11 cellular contexts compared by ENCODE assay signal in the genomic region with DNA sequence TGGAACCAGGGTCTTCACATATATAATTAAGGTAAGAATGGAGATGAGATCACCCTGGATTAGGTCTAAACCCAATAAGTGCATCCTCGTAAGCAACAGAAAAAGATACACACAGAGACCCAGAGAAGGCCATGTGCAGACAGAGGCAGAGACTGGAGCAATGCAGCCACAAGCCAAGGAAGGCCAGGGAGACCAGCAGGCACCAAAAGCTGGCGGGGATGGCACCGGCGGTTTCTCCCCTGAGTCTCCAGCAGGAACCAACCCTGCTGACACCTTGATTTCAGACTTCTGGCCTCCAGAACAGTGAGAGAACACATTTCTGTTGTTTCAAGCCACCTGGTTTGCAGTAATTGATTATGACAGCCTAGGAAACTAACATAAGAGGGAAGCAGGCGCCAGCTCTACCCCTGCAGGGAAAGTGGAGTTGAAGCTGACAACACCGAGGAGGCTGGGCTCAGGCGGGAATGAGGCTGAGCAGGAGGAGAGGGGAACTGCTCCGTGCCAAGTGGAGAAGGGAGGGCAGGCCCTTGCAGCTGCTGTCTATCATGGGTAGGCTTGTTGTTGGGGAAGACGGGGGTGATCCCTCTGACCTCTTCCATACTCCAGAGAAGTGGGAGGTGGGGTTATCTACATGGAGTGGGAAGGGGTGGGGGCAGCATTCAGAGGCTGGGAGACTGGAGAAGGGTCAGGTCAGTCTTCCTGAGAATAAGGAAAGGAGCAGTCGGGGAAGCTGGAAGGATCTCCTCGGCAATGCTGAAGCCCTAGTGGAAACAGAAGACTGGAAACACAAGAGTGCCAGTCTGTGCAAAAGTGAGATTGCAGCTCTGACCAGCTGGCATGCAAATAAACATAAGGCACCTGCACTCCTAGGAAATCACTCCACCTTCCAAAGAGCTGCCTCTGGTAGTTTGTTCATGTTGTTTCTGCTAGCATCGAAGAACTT.
DNase-seq lines count a peak whose midpoint lies in the region; ATAC-seq and TF ChIP-seq lines count a peak whose summit lies in the region.
"Had no signal": no experiment of that assay in that cellular context is flagged by ENCODE, and none has a peak within 500 bp of the region (broad histone marks: within the 10 kb centered on the region; RNA-seq: fewer than 3 reads in every experiment).

No MANE protein-coding gene starts in this region.

- dilution Hi-C loops in IMR-90 (cut with HindIII; ENCODE audit: low sequenced_read_pairs, unreplicated experiment): no loop called here

- no peak for DNase-seq in CD8-positive, alpha-beta T cell
- no peak for DNase-seq in IMR-90
- no peak for DNase-seq in left lung
- no peak for DNase-seq in NCI-H128 (lab: John Stamatoyannopoulos, UW; ENCODE audit: unreplicated experiment)
- no peak for DNase-seq in middle frontal gyrus (ENCODE audit: extremely low spot score, low spot score)
- DNase-seq: gastrocnemius medialis; small intestine; stimulated activated naive CD4-positive, alpha-beta T cell had no signal

- H3K4me3 Mint-ChIP-seq in CD8-positive, alpha-beta T cell: peak overlapping the region; percentile 5

- no peak overlapping the region for H2BK120ac ChIP-seq in IMR-90 (ENCODE audit: low read depth, low read length)

- CTCF ChIA-PET in CD8-positive, alpha-beta T cell (lab: Charles Lee): interaction anchor here (1.2 kb wide), 1 partner anchor 37 kb away, joined by 3 read pairs; no protein-coding TSS in a partner anchor
- CTCF ChIA-PET in IMR-90 (lab: Yijun Ruan, JAX): no interaction called here

- peak overlapping the region; percentile 83 for H3K27ac Mint-ChIP-seq in CD8-positive, alpha-beta T cell

- no peaks in the 10 kb centered on the region for H3K27me3 Mint-ChIP-seq in CD8-positive, alpha-beta T cell (ENCODE audit: low read depth)

- H3K4ac ChIP-seq in IMR-90 (ENCODE audit: low read depth, low read length): no peak overlapping the region

- H3K9me3 ChIP-seq in CD8-positive, alpha-beta T cell (ENCODE audit: low read length): no peaks in the 10 kb centered on the region
- H3K9me3 ChIP-seq in IMR-90 (ENCODE audit: control insufficient read depth, insufficient read depth, low read length) (no peaks in the 10 kb centered on the region), OCI-LY3 (ENCODE audit: insufficient read depth, low read length) (no peaks in the 10 kb centered on the region), left lung (no peaks in the 10 kb centered on the region)
- H3K9me3 ChIP-seq: gastrocnemius medialis had no signal

- H3K79me2 ChIP-seq in OCI-LY3 (ENCODE audit: low read length): no peaks in the 10 kb centered on the region

- H3K18ac ChIP-seq in IMR-90 (ENCODE audit: low read depth, low read length): no peak overlapping the region

- no peak overlapping the region for H2AK5ac ChIP-seq in IMR-90 (ENCODE audit: low read depth, low read length)

- H4K8ac ChIP-seq in IMR-90 (ENCODE audit: low read depth in 2 of 2, low read length in 2 of 2): no peak overlapping the region

- no peak overlapping the region for H2BK15ac ChIP-seq in IMR-90 (ENCODE audit: low read depth, low read length)

- TF ChIP-seq CTCF in CD8-positive, alpha-beta T cell (IDR thresholded peaks at IDR 0.05): no peak
- no peak for TF ChIP-seq CTCF in IMR-90 (conservative IDR thresholded peaks at IDR 0.05; ENCODE audit: low read depth, low read length)
- no peak for TF ChIP-seq CTCF in OCI-LY3 (IDR thresholded peaks at IDR 0.05; ENCODE audit: low read depth, low read length)
- no peak for TF ChIP-seq CTCF in left lung (IDR thresholded peaks at IDR 0.05)

- BruUV-seq in IMR-90 (replicated peaks; lab: Mats Ljungman, UMichigan): no TSS peak

- H3K23ac ChIP-seq in IMR-90 (ENCODE audit: low read depth, low read length): no peak overlapping the region

- peaks cover 17% of the 10 kb centered on the region for H3K4me1 ChIP-seq in CD8-positive, alpha-beta T cell (ENCODE audit: insufficient read depth, low read length)
- no peaks in the 10 kb centered on the region; the same call in 1 of the 2 replicates for H3K4me1 ChIP-seq in IMR-90 (ENCODE audit: control insufficient read depth, insufficient read depth, low read length)
- peaks cover 24% of the 10 kb centered on the region for H3K4me1 ChIP-seq in OCI-LY3 (ENCODE audit: low read length)
- H3K4me1 ChIP-seq in left lung: no peaks in the 10 kb centered on the region
- H3K4me1 ChIP-seq: gastrocnemius medialis had no signal

- no peak overlapping the region for H4K5ac ChIP-seq in IMR-90 (ENCODE audit: low read depth, low read length)

- no peak overlapping the region for H2BK20ac ChIP-seq in IMR-90 (ENCODE audit: low read depth, low read length)

- no peaks in the 10 kb centered on the region for H3K9me3 Mint-ChIP-seq in CD8-positive, alpha-beta T cell

- H4K20me1 ChIP-seq in IMR-90 (ENCODE audit: insufficient read depth, low read length) (no peaks in the 10 kb centered on the region), OCI-LY3 (ENCODE audit: insufficient read depth, low read length) (peaks cover 8% of the 10 kb centered on the region; the same call in 1 of the 2 replicates)

- H3K14ac ChIP-seq in IMR-90 (replicated peaks; ENCODE audit: low read depth, low read length): no peak overlapping the region

- H2AFZ ChIP-seq in IMR-90 (replicated peaks; ENCODE audit: low read length, poor library complexity) (peak overlapping the region; percentile 1), OCI-LY3 (ENCODE audit: low read depth, low read length) (no peak overlapping the region)

- WGBS in IMR-90 (ENCODE audit: extremely low coverage in 2 of 2, insufficient read length in 1 of 2), 2 experiments: 100% methylated on average over 1 of the region's 12 CpGs; no CpG with 5 or more reads in 1 of the 2 experiments

- H3K56ac ChIP-seq in IMR-90 (ENCODE audit: extremely low read depth, insufficient read depth, low read length): no peak overlapping the region

- no peak for TF ChIP-seq RAD21 in IMR-90 (IDR thresholded peaks at IDR 0.05; ENCODE audit: low read length)

- H3K79me1 ChIP-seq in IMR-90 (ENCODE audit: low read depth in 1 of 2, low read length in 2 of 2): no peaks in the 10 kb centered on the region

- H3K4me2 ChIP-seq in IMR-90 (ENCODE audit: low read depth, low read length): no peak overlapping the region
- H3K4me2 ChIP-seq in OCI-LY3 (ENCODE audit: low read length): peak overlapping the region; percentile 1; the same call in 1 of the 2 replicates

- no peak overlapping the region for H2AK9ac ChIP-seq in IMR-90 (replicated peaks; ENCODE audit: low read depth, low read length, poor library complexity)

- H4K91ac ChIP-seq in IMR-90 (ENCODE audit: insufficient read depth, low read depth, low read length): no peak overlapping the region

- no peak overlapping the region for H3K4me3 ChIP-seq in CD8-positive, alpha-beta T cell (ENCODE audit: low read depth, low read length)
- no peak overlapping the region for H3K4me3 ChIP-seq in IMR-90 (ENCODE audit: insufficient read depth, low read depth, low read length)
- H3K4me3 ChIP-seq in OCI-LY3 (ENCODE audit: low read length): no peak overlapping the region
- H3K4me3 ChIP-seq in left lung: no peak overlapping the region
- H3K4me3 ChIP-seq: gastrocnemius medialis had no signal

- in situ Hi-C loops in IMR-90 (cut with MboI; ENCODE audit: low sequenced_read_pairs): no loop called here

- no peak overlapping the region for H3K27ac ChIP-seq in CD8-positive, alpha-beta T cell (ENCODE audit: low read depth, low read length)
- no peak overlapping the region for H3K27ac ChIP-seq in IMR-90 (ENCODE audit: insufficient read depth, low read length)
- H3K27ac ChIP-seq in OCI-LY3 (ENCODE audit: low read length): no peak overlapping the region
- no peak overlapping the region for H3K27ac ChIP-seq in left lung
- H3K27ac ChIP-seq: gastrocnemius medialis had no signal

- no peaks in the 10 kb centered on the region for H3K9me1 ChIP-seq in IMR-90 (ENCODE audit: insufficient read depth, low read length)

- POLR2A ChIA-PET in CD8-positive, alpha-beta T cell (lab: Charles Lee): interaction anchor here (0.8 kb wide), 1 partner anchor 9 kb away, joined by 3 read pairs; no protein-coding TSS in a partner anchor
- POLR2A ChIA-PET in IMR-90 (lab: Charles Lee; ENCODE audit: unreplicated experiment): no interaction called here

- H3K36me3 Mint-ChIP-seq in CD8-positive, alpha-beta T cell: peaks cover 85% of the 10 kb centered on the region

- H3K4me1 Mint-ChIP-seq in CD8-positive, alpha-beta T cell (ENCODE audit: low read depth): peaks cover 35% of the 10 kb centered on the region

- H3K27me3 ChIP-seq in CD8-positive, alpha-beta T cell (ENCODE audit: insufficient read depth, low read length): no peaks in the 10 kb centered on the region
- H3K27me3 ChIP-seq in IMR-90 (ENCODE audit: control insufficient read depth, insufficient read depth, low read length) (no peaks in the 10 kb centered on the region), OCI-LY3 (ENCODE audit: low read depth, low read length) (no peaks in the 10 kb centered on the region), left lung (no peaks in the 10 kb centered on the region)
- H3K27me3 ChIP-seq: gastrocnemius medialis had no signal

- no peak for TF ChIP-seq POLR2A in IMR-90 (IDR thresholded peaks at IDR 0.05; ENCODE audit: low read depth, low read length)

- H2BK5ac ChIP-seq in IMR-90 (ENCODE audit: low read depth, low read length, poor library complexity, severe bottlenecking): no peak overlapping the region

- H3K9ac ChIP-seq in IMR-90 (ENCODE audit: low read depth, low read length) (no peak overlapping the region), OCI-LY3 (ENCODE audit: low read length) (no peak overlapping the region)

- intact Hi-C loops in CD8-positive, alpha-beta T cell (cut with DNase I, micrococcal nuclease): loop anchor here in 1 of 2 experiments (10.0 kb wide), 1 partner anchor 45 kb away; no protein-coding TSS in a partner anchor
- intact Hi-C loops in IMR-90 (cut with micrococcal nuclease): no loop called here
- intact Hi-C loops in left lung (cut with DNase I): no loop called here

- H3K36me3 ChIP-seq in CD8-positive, alpha-beta T cell (ENCODE audit: insufficient read depth, low read length): peaks cover 30% of the 10 kb centered on the region
- H3K36me3 ChIP-seq in IMR-90 (ENCODE audit: control insufficient read depth, insufficient read depth, low read length): no peaks in the 10 kb centered on the region
- peaks cover 76% of the 10 kb centered on the region for H3K36me3 ChIP-seq in OCI-LY3 (replicated peaks; ENCODE audit: low read depth, low read length)
- H3K36me3 ChIP-seq in left lung: no peaks in the 10 kb centered on the region
- H3K36me3 ChIP-seq: gastrocnemius medialis had no signal

- no peak for ATAC-seq in CD8-positive, alpha-beta T cell
- ATAC-seq in IMR-90 (ENCODE audit: low read depth) (no peak), left lung (peak; percentile 31), GM18502 (IDR thresholded peaks at IDR 0.05; ENCODE audit: poor library complexity, unreplicated experiment) (no peak), HG03460 (IDR thresholded peaks at IDR 0.05; ENCODE audit: unreplicated experiment) (no peak)
- ATAC-seq: gastrocnemius medialis had no signal

TF ChIP-seq in IMR-90, 13 proteins besides CTCF, POLR2A, EP300 and RAD21 (continues in another document):
- TF ChIP-seq NFE2L2 (IDR thresholded peaks at IDR 0.05; ENCODE audit: low read depth, low read length): no peak
